In genomic region chr4:40672528-40673522, GRCh38 we compare ENCODE assay signal across 8 cellular contexts. TPM values are rescaled to one million over a fixed set of nuclear protein-coding genes. Genes with fewer than 3 reads are reported as not detected.
DNase-seq lines count a peak whose midpoint lies in the region; ATAC-seq and TF ChIP-seq lines count a peak whose summit lies in the region.

No MANE protein-coding gene starts in this region.

- 75% methylated on average over 15 of the region's 15 CpGs for WGBS in mammary epithelial cell (ENCODE audit: low coverage, missing lambda C conversion rate)
- WGBS in liver = 74% methylated on average over 15 of the region's 15 CpGs
- WGBS in testis, 2 donors = 63 to 70% methylated on average over 15 of the region's 15 CpGs

- H3K27ac ChIP-seq in SK-N-MC (peak overlapping the region; percentile 96), mammary epithelial cell (ENCODE audit: insufficient read depth, low read depth, low read length) (peak overlapping the region; percentile 62), liver (ENCODE audit: low read depth in 1 of 2, low read length in 2 of 2) (no peak overlapping the region), testis (peak overlapping the region; percentile 44 to 54)

- no peak for TF ChIP-seq CTCF in mammary epithelial cell (conservative IDR thresholded peaks at IDR 0.05 in 1 of 2, IDR thresholded peaks at IDR 0.05 in 1 of 2; ENCODE audit: extremely low read depth in 1 of 2, insufficient read depth in 1 of 2, low read depth in 1 of 2, low read length in 2 of 2)
- TF ChIP-seq CTCF in liver (IDR thresholded peaks at IDR 0.05; ENCODE audit: low read depth, low read length, missing input control) = no peak
- TF ChIP-seq CTCF in testis (IDR thresholded peaks at IDR 0.05) = no peak

- no peaks in the 10 kb centered on the region for H4K20me1 ChIP-seq in mammary epithelial cell (ENCODE audit: insufficient read depth, low read length)

- H3K4me3 ChIP-seq in SK-N-MC (peak overlapping the region; percentile 57), mammary epithelial cell (replicated peaks in 1 of 3; ENCODE audit: insufficient read depth in 1 of 3, low read depth in 2 of 3, low read length in 3 of 3) (no peak overlapping the region), liver (ENCODE audit: low read depth in 1 of 3, low read length in 3 of 3) (no peak overlapping the region), testis (no peak overlapping the region)

- H3K79me2 ChIP-seq in mammary epithelial cell (ENCODE audit: insufficient read depth, low read length) = no peaks in the 10 kb centered on the region

- TF ChIP-seq RAD21 in liver (IDR thresholded peaks at IDR 0.05) = no peak

- dilution Hi-C loops in mammary epithelial cell (cut with HindIII; ENCODE audit: low sequenced_read_pairs) = no loop called here

- peak; percentile 71 for ATAC-seq in GM19452 (IDR thresholded peaks at IDR 0.05; ENCODE audit: unreplicated experiment)
- ATAC-seq in HG03442 (IDR thresholded peaks at IDR 0.05; ENCODE audit: unreplicated experiment) = peak; percentile 79

- no TSS peak for BruUV-seq in mammary epithelial cell (replicated peaks; lab: Mats Ljungman, UMichigan)

- H3K9me3 ChIP-seq in SK-N-MC (ENCODE audit: low read depth, low read length) (no peaks in the 10 kb centered on the region), mammary epithelial cell (replicated peaks; ENCODE audit: insufficient read depth, low read length) (no peaks in the 10 kb centered on the region), liver (ENCODE audit: control insufficient read depth in 4 of 4, low read length in 3 of 4) (no peaks in the 10 kb centered on the region), testis (no peaks in the 10 kb centered on the region)

- in situ Hi-C loops in mammary epithelial cell (cut with MboI; ENCODE audit: low sequenced_read_pairs in 2 of 2) = no loop called here

- no peaks in the 10 kb centered on the region for H3K36me3 ChIP-seq in SK-N-MC (ENCODE audit: insufficient read depth, low read length)
- H3K36me3 ChIP-seq in mammary epithelial cell (ENCODE audit: insufficient read depth, low read length) = no peaks in the 10 kb centered on the region
- H3K36me3 ChIP-seq in liver (ENCODE audit: control insufficient read depth in 4 of 4, insufficient read depth in 3 of 4, low read depth in 1 of 4, low read length in 3 of 4) = no peaks in the 10 kb centered on the region
- H3K36me3 ChIP-seq in testis (ENCODE audit: low read depth, missing control alignments) = no peaks in the 10 kb centered on the region

- CTCF ChIA-PET in mammary epithelial cell (lab: Charles Lee; ENCODE audit: low non-redundant PET) = no interaction called here

- H3K9ac ChIP-seq in SK-N-MC (ENCODE audit: insufficient read length) = peak overlapping the region; percentile 60
- H3K9ac ChIP-seq in mammary epithelial cell (ENCODE audit: insufficient read depth, low read length) = no peak overlapping the region
- H3K9ac ChIP-seq in liver (ENCODE audit: low read depth in 1 of 2, low read length in 2 of 2) = no peak overlapping the region

- H2AFZ ChIP-seq in mammary epithelial cell (ENCODE audit: low read depth, low read length) = peak overlapping the region; percentile 68

- peaks cover 13% of the 10 kb centered on the region for H3K4me1 ChIP-seq in mammary epithelial cell (ENCODE audit: insufficient read depth, low read length)
- H3K4me1 ChIP-seq in liver (ENCODE audit: control insufficient read depth in 4 of 4, insufficient read depth in 4 of 4, low read length in 3 of 4) = no peaks in the 10 kb centered on the region
- H3K4me1 ChIP-seq in testis = peaks cover 10% of the 10 kb centered on the region

- TF ChIP-seq POLR2A in testis (IDR thresholded peaks at IDR 0.05) = no peak

- H3K27me3 ChIP-seq in mammary epithelial cell (ENCODE audit: insufficient read depth, low read length) (no peaks in the 10 kb centered on the region), liver (ENCODE audit: control insufficient read depth in 4 of 4, insufficient read depth in 4 of 4, low read length in 3 of 4) (no peaks in the 10 kb centered on the region), testis (no peaks in the 10 kb centered on the region)

- intact Hi-C loops in mammary epithelial cell (cut with micrococcal nuclease) (no loop called here), testis (cut with DNase I; ENCODE audit: low total_unique reads) (no loop called here), posterior vena cava (cut with DNase I) (no loop called here)

- DNase-seq in DMS53 treated with DMSO at 0.1 percent for 48 hours (lab: John Stamatoyannopoulos, UW; ENCODE audit: unreplicated experiment) = peak; percentile 87
- peak; percentile 97 for DNase-seq in SK-N-MC (ENCODE audit: low read depth, low spot score)
- peak; percentile 94 for DNase-seq in mammary epithelial cell
- DNase-seq in testis = peak; percentile 52
- DNase-seq in posterior vena cava (ENCODE audit: low spot score) = no peak

- H3K4me2 ChIP-seq in mammary epithelial cell (ENCODE audit: insufficient read depth, low read depth, low read length) = no peak overlapping the region

TF ChIP-seq in liver, 16 proteins besides CTCF, POLR2A, EP300 and RAD21:
- TF ChIP-seq YY1 (IDR thresholded peaks at IDR 0.05) (no peak), GABPA (IDR thresholded peaks at IDR 0.05 in 1 of 2, conservative IDR thresholded peaks at IDR 0.05 in 1 of 2) (no peak), NR2F2 (IDR thresholded peaks at IDR 0.05) (peak; percentile 51), EGR1 (IDR thresholded peaks at IDR 0.05; ENCODE audit: low read depth in 2 of 2) (no peak)

RNA-seq across cellular contexts. Expression of gene RBM47, which starts 43.2 kb away (rescaled TPM):
- total RNA-seq in mammary epithelial cell (1 to 10 TPM in 1 of 2 donors, under 1 TPM in 1; 0.45 to 3.0 TPM), liver (10 to 100 TPM; 24.7 to 81.2 TPM), testis (10 to 100 TPM; 51.7 to 95.1 TPM), posterior vena cava (10 to 100 TPM; 12.5 to 22.6 TPM)
- polyA plus RNA-seq in mammary epithelial cell (1.7 TPM), liver (10 to 100 TPM; 16.5 to 24.8 TPM), testis (ENCODE audit: insufficient read depth, low read depth, low replicate concordance) (17.8 TPM)
- 1.1 TPM for polyA minus RNA-seq in mammary epithelial cell

Comparison
In these comparisons a context has a peak if more than half of its experiments do, and no peak if none do; other contexts are left out.
1. H3K27ac ChIP-seq: peak in SK-N-MC (single experiment), mammary epithelial cell (single experiment) and testis (2 of 2); none in liver (0 of 2).